In the genomic region with DNA sequence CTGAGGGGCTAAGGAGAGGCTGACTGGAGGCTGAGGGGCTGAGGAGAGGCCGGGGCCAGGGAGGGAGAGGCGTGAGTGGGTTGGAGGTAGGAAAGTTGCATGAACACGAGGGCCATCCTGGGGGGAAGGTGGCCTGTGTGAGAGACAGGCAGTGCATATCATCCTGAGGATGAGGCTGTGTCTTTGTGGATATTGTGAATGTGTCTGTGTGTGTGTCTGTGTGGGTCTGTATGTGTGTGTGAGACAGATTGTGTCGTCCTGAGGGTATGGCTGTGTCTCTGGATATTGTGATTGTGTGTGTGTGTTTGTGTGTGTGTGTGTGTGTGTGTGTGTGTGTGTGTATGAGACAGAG, we compare ENCODE assay signal across 7 cellular contexts. TPM values are rescaled to one million over a fixed set of nuclear protein-coding genes. Genes with fewer than 3 reads are reported as not detected.
DNase-seq lines count a peak whose midpoint lies in the region; ATAC-seq, FAIRE-seq and TF ChIP-seq lines count a peak whose summit lies in the region.

No MANE protein-coding gene starts in this region.

- POLR2A ChIA-PET in endothelial cell of umbilical vein (lab: Charles Lee) = no interaction called here

- no peaks in the 10 kb centered on the region for H3K36me3 ChIP-seq in MM.1S (replicated peaks; ENCODE audit: insufficient read depth, low read length)
- no peaks in the 10 kb centered on the region for H3K36me3 ChIP-seq in endothelial cell of umbilical vein (ENCODE audit: control insufficient read depth in 2 of 2, extremely low read depth in 1 of 2, insufficient read depth in 2 of 2, low read length in 2 of 2)
- H3K36me3 ChIP-seq in neuronal stem cell (replicated peaks in 1 of 2; ENCODE audit: control insufficient read depth in 2 of 2, insufficient read depth in 2 of 2, low read length in 2 of 2) = peaks cover 0 to 33% of the 10 kb centered on the region in 2 donors

- H3K9me1 ChIP-seq in endothelial cell of umbilical vein (replicated peaks; ENCODE audit: control insufficient read depth, extremely low read depth, insufficient read depth, low read length) = no peaks in the 10 kb centered on the region

- no peak overlapping the region for H2AK5ac ChIP-seq in neuronal stem cell (ENCODE audit: low read depth, low read length)

- H2BK15ac ChIP-seq in neuronal stem cell (ENCODE audit: low read length) = no peak overlapping the region

- H2BK5ac ChIP-seq in neuronal stem cell (ENCODE audit: low read length) = no peak overlapping the region

- H3K9ac ChIP-seq in MM.1S (ENCODE audit: low read length) (peak overlapping the region; percentile 59; the same call in 1 of the 2 replicates), endothelial cell of umbilical vein (replicated peaks; ENCODE audit: extremely low read depth, insufficient read depth, low read length) (peak overlapping the region; percentile 32), neuronal stem cell (ENCODE audit: low read depth, low read length, poor library complexity) (peak overlapping the region; percentile 99)

- CTCF ChIA-PET in endothelial cell of umbilical vein (lab: Charles Lee) = interaction anchor here (0.6 to 1.1 kb wide), 3 partner anchors 25 to 211 kb away, joined by 3 read pairs; a partner anchor contains a TSS

- intact Hi-C loops in endothelial cell of umbilical vein (cut with micrococcal nuclease) = loop anchor here (1.0 to 2.0 kb wide), 2 partner anchors 28 to 57 kb away; a partner anchor contains a TSS

- no peak for TF ChIP-seq POLR2A in endothelial cell of umbilical vein (IDR thresholded peaks at IDR 0.05; ENCODE audit: low read depth, low read length)

- H4K91ac ChIP-seq in neuronal stem cell (ENCODE audit: low read depth, low read length, poor library complexity) = peak overlapping the region; percentile 82

- H3K9me2 ChIP-seq in MM.1S (replicated peaks; ENCODE audit: insufficient read depth, low read length) = no peaks in the 10 kb centered on the region

- TF ChIP-seq CTCF in MM.1S (IDR thresholded peaks at IDR 0.05; ENCODE audit: low read length) (no peak), endothelial cell of umbilical vein (IDR thresholded peaks at IDR 0.05; ENCODE audit: extremely low read depth in 1 of 2, insufficient read depth in 1 of 2, low read depth in 1 of 2, low read length in 2 of 2) (no peak)

- H3K27me3 ChIP-seq in MM.1S (replicated peaks; ENCODE audit: insufficient read depth, low read length) = peaks cover 19% of the 10 kb centered on the region
- H3K27me3 ChIP-seq in endothelial cell of umbilical vein (ENCODE audit: control insufficient read depth in 2 of 2, insufficient read depth in 2 of 2, low read length in 2 of 2) = no peaks in the 10 kb centered on the region
- H3K27me3 ChIP-seq in neuronal stem cell (ENCODE audit: control insufficient read depth in 3 of 3, insufficient read depth in 3 of 3, low read depth in 1 of 3, low read length in 3 of 3) = no peaks in the 10 kb centered on the region

- no CpG with 5 or more reads among the region's 4 CpGs for WGBS in neuronal stem cell (ENCODE audit: extremely low coverage in 2 of 2, insufficient read length in 2 of 2, insufficient replicate concordance in 1 of 2), 2 donors

- dilution Hi-C loops in endothelial cell of umbilical vein (cut with MboI; ENCODE audit: extremely low pct_ligation_motif_present, low sequenced_read_pairs) = no loop called here

- ATAC-seq in GM21619 (IDR thresholded peaks at IDR 0.05; ENCODE audit: unreplicated experiment) (peak; percentile 12), GM21529 (IDR thresholded peaks at IDR 0.05; ENCODE audit: unreplicated experiment) (no peak), GM18519 (IDR thresholded peaks at IDR 0.05; ENCODE audit: low FRiP score, unreplicated experiment) (no peak)

- no peaks in the 10 kb centered on the region for H3F3A ChIP-seq in MM.1S (ENCODE audit: insufficient read depth, low read length)

- FAIRE-seq in endothelial cell of umbilical vein (lab: Jason Lieb, UNC) = no peak
- FAIRE-seq in frontal cortex (lab: Jason Lieb, UNC) = no peak

- H3K18ac ChIP-seq in neuronal stem cell (ENCODE audit: low read length) = peak overlapping the region; percentile 97

- H3K4me1 ChIP-seq in MM.1S (ENCODE audit: low read length) (peaks cover 3% of the 10 kb centered on the region; the same call in 1 of the 2 replicates), endothelial cell of umbilical vein (ENCODE audit: control insufficient read depth, extremely low read depth, insufficient read depth, low read length) (peaks cover 9% of the 10 kb centered on the region), neuronal stem cell (ENCODE audit: control insufficient read depth in 2 of 2, insufficient read depth in 1 of 2, low read depth in 1 of 2, low read length in 2 of 2) (peaks cover 0 to 3% of the 10 kb centered on the region in 2 donors)

- H4K20me1 ChIP-seq in MM.1S (ENCODE audit: insufficient read depth, low read length) = no peaks in the 10 kb centered on the region
- H4K20me1 ChIP-seq in endothelial cell of umbilical vein (replicated peaks; ENCODE audit: control insufficient read depth, extremely low read depth, insufficient read depth, low read length) = no peaks in the 10 kb centered on the region

- peak overlapping the region; percentile 80 for H3K4me3 ChIP-seq in MM.1S (ENCODE audit: low read length)
- H3K4me3 ChIP-seq in endothelial cell of umbilical vein (replicated peaks in 1 of 3; ENCODE audit: insufficient read depth in 1 of 3, low read depth in 1 of 3, low read length in 3 of 3) = peak overlapping the region; percentile 28 to 94 (median 67)
- peak overlapping the region; percentile 88 to 96 for H3K4me3 ChIP-seq in neuronal stem cell (ENCODE audit: low read length in 2 of 2)

- H2AFZ ChIP-seq in MM.1S (ENCODE audit: low read length) = peak overlapping the region; percentile 96
- peak overlapping the region; percentile 57 for H2AFZ ChIP-seq in endothelial cell of umbilical vein (ENCODE audit: low read depth, low read length)
- H2AFZ ChIP-seq in neuronal stem cell (ENCODE audit: low read length) = peak overlapping the region; percentile 95

- peak overlapping the region; percentile 47 for H2BK12ac ChIP-seq in neuronal stem cell (ENCODE audit: low read length)

- peak overlapping the region; percentile 41 for H3K4ac ChIP-seq in neuronal stem cell (ENCODE audit: low read length)

- H3K9me3 ChIP-seq in MM.1S (replicated peaks; ENCODE audit: insufficient read depth, low read length) (no peaks in the 10 kb centered on the region), endothelial cell of umbilical vein (replicated peaks; ENCODE audit: control insufficient read depth, insufficient read depth, low read length) (no peaks in the 10 kb centered on the region), neuronal stem cell (replicated peaks in 1 of 2; ENCODE audit: control insufficient read depth in 2 of 2, insufficient read depth in 1 of 2, low read depth in 1 of 2, low read length in 2 of 2) (peaks cover 9 to 54% of the 10 kb centered on the region in 2 donors)

- H2BK120ac ChIP-seq in neuronal stem cell (ENCODE audit: low read depth, low read length) = no peak overlapping the region

- no peak overlapping the region for H3K27ac ChIP-seq in MM.1S (ENCODE audit: low read length)
- no peak overlapping the region for H3K27ac ChIP-seq in endothelial cell of umbilical vein (ENCODE audit: insufficient read depth, low read depth, low read length)
- H3K27ac ChIP-seq in neuronal stem cell (replicated peaks; ENCODE audit: low read length) = no peak overlapping the region

- H4K8ac ChIP-seq in neuronal stem cell (ENCODE audit: low read depth, low read length) = peak overlapping the region; percentile 45

- no peak for DNase-seq in MM.1S
- no peak for DNase-seq in endothelial cell of umbilical vein (ENCODE audit: low read depth, low spot score)
- no peak for DNase-seq in neuronal stem cell (ENCODE audit: low spot score)
- DNase-seq in frontal cortex (ENCODE audit: low spot score in 2 of 2) = no peak

- H3K23ac ChIP-seq in neuronal stem cell (ENCODE audit: low read depth, low read length, poor library complexity) = peak overlapping the region; percentile 38

- no TSS peak for BruUV-seq in endothelial cell of umbilical vein (replicated peaks; lab: Mats Ljungman, UMichigan)

- H3K14ac ChIP-seq in neuronal stem cell (ENCODE audit: low read length) = peak overlapping the region; percentile 95

- peak overlapping the region; percentile 59 for H3K4me2 ChIP-seq in MM.1S (ENCODE audit: low read depth, low read length)
- H3K4me2 ChIP-seq in endothelial cell of umbilical vein (ENCODE audit: insufficient read depth, low read length) = peak overlapping the region; percentile 48
- peak overlapping the region; percentile 66 for H3K4me2 ChIP-seq in neuronal stem cell (ENCODE audit: insufficient read depth, low read length, poor library complexity, severe bottlenecking)

- H3K79me1 ChIP-seq in neuronal stem cell (ENCODE audit: low read depth, low read length) = peaks cover 10% of the 10 kb centered on the region

- H3K79me2 ChIP-seq in MM.1S (ENCODE audit: low read length) (peaks cover 14% of the 10 kb centered on the region), endothelial cell of umbilical vein (ENCODE audit: control insufficient read depth, insufficient read depth, low read length) (peaks cover 15% of the 10 kb centered on the region)

RNA-seq across cellular contexts. Expression of a gene that starts 0.4 kb away (rescaled TPM):
- total RNA-seq in endothelial cell of umbilical vein (9.6 and 9.7 TPM in 2 replicates), frontal cortex (14.7 TPM)
- polyA plus RNA-seq in endothelial cell of umbilical vein = 10.1 and 13.4 TPM in 2 replicates
- 7.8 and 9.3 TPM in 2 replicates for polyA plus RNA-seq in endothelial cell of umbilical vein (2011; cell fraction: cytosol; rRNA removed)
- 5.7 and 6.9 TPM in 2 replicates for polyA plus RNA-seq in endothelial cell of umbilical vein (2011; cell fraction: nucleus; rRNA removed)
- 6.7 and 7.2 TPM in 2 replicates for polyA plus RNA-seq in endothelial cell of umbilical vein (2012)
- 8.9 and 11.3 TPM in 2 replicates for polyA minus RNA-seq in endothelial cell of umbilical vein
- 2.7 TPM for polyA minus RNA-seq in endothelial cell of umbilical vein (2011; cell fraction: cytosol; rRNA and poly(A)+ RNA removed)
- 9.6 and 10.4 TPM in 2 replicates for polyA minus RNA-seq in endothelial cell of umbilical vein (2011; cell fraction: nucleus; rRNA and poly(A)+ RNA removed)
- polyA plus RNA-seq in neuronal stem cell (2013, experiment 1 of 2) = 12.7 TPM
- polyA plus RNA-seq in neuronal stem cell (2013, experiment 2 of 2) = 12.8 TPM

RNA-seq across cellular contexts. Expression of a gene that starts 28.3 kb away (rescaled TPM):
- 3.9 and 4.2 TPM in 2 replicates for total RNA-seq in endothelial cell of umbilical vein
- 0.73 and 1.0 TPM in 2 replicates for polyA plus RNA-seq in endothelial cell of umbilical vein
- polyA plus RNA-seq in endothelial cell of umbilical vein (2011; cell fraction: cytosol; rRNA removed) = 0.88 and 1.4 TPM in 2 replicates
- polyA plus RNA-seq in endothelial cell of umbilical vein (2011; cell fraction: nucleus; rRNA removed) = 5.6 and 6.4 TPM in 2 replicates
- polyA plus RNA-seq in endothelial cell of umbilical vein (2012) = 2.2 and 2.4 TPM in 2 replicates
- 1.2 and 1.4 TPM in 2 replicates for polyA minus RNA-seq in endothelial cell of umbilical vein
- polyA minus RNA-seq in endothelial cell of umbilical vein (2011; cell fraction: cytosol; rRNA and poly(A)+ RNA removed) = not detected
- 1.9 and 2.9 TPM in 2 replicates for polyA minus RNA-seq in endothelial cell of umbilical vein (2011; cell fraction: nucleus; rRNA and poly(A)+ RNA removed)
- 5.6 TPM for polyA plus RNA-seq in neuronal stem cell (2013, experiment 1 of 2)
- 5.8 TPM for polyA plus RNA-seq in neuronal stem cell (2013, experiment 2 of 2)
- total RNA-seq in frontal cortex = 15.1 TPM

RNA-seq across cellular contexts. Expression of a gene that starts 47.4 kb away (rescaled TPM):
- total RNA-seq in endothelial cell of umbilical vein = 0.30 and 1.4 TPM in 2 replicates
- 0.10 TPM in 1 of 2 replicates, not detected in the other for polyA plus RNA-seq in endothelial cell of umbilical vein
- polyA plus RNA-seq in endothelial cell of umbilical vein (2011; cell fraction: cytosol; rRNA removed) = 0.08 TPM in 1 of 2 replicates, not detected in the other
- 0.20 and 0.31 TPM in 2 replicates for polyA plus RNA-seq in endothelial cell of umbilical vein (2011; cell fraction: nucleus; rRNA removed)
- 0.52 and 0.79 TPM in 2 replicates for polyA plus RNA-seq in endothelial cell of umbilical vein (2012)
- not detected in 2 replicates for polyA minus RNA-seq in endothelial cell of umbilical vein
- not detected for polyA minus RNA-seq in endothelial cell of umbilical vein (2011; cell fraction: cytosol; rRNA and poly(A)+ RNA removed)
- polyA minus RNA-seq in endothelial cell of umbilical vein (2011; cell fraction: nucleus; rRNA and poly(A)+ RNA removed) = not detected in 2 replicates
- polyA plus RNA-seq in neuronal stem cell (2013, experiment 1 of 2) = 0.81 TPM
- 0.90 TPM for polyA plus RNA-seq in neuronal stem cell (2013, experiment 2 of 2)
- total RNA-seq in frontal cortex = 26.5 TPM

RNA-seq across cellular contexts. Expression of a gene that starts 56.8 kb away (rescaled TPM):
- 5.4 and 7.5 TPM in 2 replicates for total RNA-seq in endothelial cell of umbilical vein
- polyA plus RNA-seq in endothelial cell of umbilical vein = 1.8 TPM in 2 replicates
- polyA plus RNA-seq in endothelial cell of umbilical vein (2011; cell fraction: cytosol; rRNA removed) = 1.9 and 2.3 TPM in 2 replicates
- 8.9 and 9.5 TPM in 2 replicates for polyA plus RNA-seq in endothelial cell of umbilical vein (2011; cell fraction: nucleus; rRNA removed)
- 1.9 and 2.0 TPM in 2 replicates for polyA plus RNA-seq in endothelial cell of umbilical vein (2012)
- polyA minus RNA-seq in endothelial cell of umbilical vein = 5.1 and 5.9 TPM in 2 replicates
- not detected for polyA minus RNA-seq in endothelial cell of umbilical vein (2011; cell fraction: cytosol; rRNA and poly(A)+ RNA removed)
- 5.9 and 8.2 TPM in 2 replicates for polyA minus RNA-seq in endothelial cell of umbilical vein (2011; cell fraction: nucleus; rRNA and poly(A)+ RNA removed)
- 8.0 TPM for polyA plus RNA-seq in neuronal stem cell (2013, experiment 1 of 2)
- 8.5 TPM for polyA plus RNA-seq in neuronal stem cell (2013, experiment 2 of 2)
- total RNA-seq in frontal cortex = 35.5 TPM

Comparison
In these comparisons a context has a peak if more than half of its experiments do, and no peak if none do; other contexts are left out.
1. H3K9ac ChIP-seq: peak in every context shown above with its lines; median percentile 99 in neuronal stem cell; 59 in MM.1S; 32 in endothelial cell of umbilical vein.
2. RNA of a gene that starts 47.4 kb away (total RNA-seq): 26.5 TPM in frontal cortex (single experiment); 0.30 to 1.4 TPM in endothelial cell of umbilical vein; every median in the first group is over 10 times any median in the second.
3. Peak in every context shown above with its lines, with median percentiles within 50 percentile points of each other: H2AFZ ChIP-seq, H3K4me2 ChIP-seq and H3K4me3 ChIP-seq.